ENCODE assay signal across 8 cellular contexts in the genomic region with DNA sequence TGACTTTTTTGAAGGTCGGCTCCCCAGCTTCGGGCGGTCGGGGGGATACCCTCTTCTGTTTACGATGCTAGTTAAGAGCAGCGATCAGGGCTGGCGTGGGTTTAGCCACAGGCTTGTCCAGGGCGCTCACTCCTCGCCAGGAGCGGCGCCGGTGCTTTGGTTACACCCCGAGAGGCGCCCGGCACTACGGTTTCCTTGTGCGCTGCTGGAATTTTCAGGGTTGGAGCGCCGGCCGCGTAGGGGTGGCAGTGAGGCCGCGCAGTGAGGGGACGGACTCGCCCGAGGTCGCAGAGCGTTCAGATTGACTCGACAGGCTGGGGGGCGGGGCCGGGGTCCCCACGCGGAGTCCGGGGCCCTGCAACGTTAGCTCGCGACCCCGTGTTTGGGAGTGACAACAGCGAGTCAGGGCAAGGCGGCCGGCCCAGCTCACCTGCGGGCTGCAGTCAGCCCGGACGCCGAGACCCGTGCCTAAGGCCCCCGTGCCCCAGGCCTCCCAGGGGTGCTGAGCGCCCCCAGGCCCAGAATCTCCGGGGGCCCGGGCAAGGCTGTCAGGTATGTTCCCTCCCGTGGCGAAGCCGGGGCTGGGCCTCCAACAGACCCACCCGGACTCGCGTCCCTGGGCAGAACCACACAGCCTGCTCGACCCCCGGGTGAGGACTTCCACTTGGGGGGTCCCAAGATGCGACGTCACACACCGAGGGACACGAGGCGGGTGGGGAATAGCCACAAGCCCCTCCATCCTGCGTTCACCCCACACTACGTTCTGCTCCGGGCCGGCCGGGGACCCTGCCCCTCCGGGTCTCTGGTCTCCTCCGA. TPM values are rescaled to one million over a fixed set of nuclear protein-coding genes. Genes with fewer than 3 reads are reported as not detected.
DNase-seq lines count a peak whose midpoint lies in the region; ATAC-seq and TF ChIP-seq lines count a peak whose summit lies in the region.

No MANE protein-coding gene starts in this region.

- ATAC-seq in WTC11: peak; percentile 0; the same call in 1 of the 2 replicates
- no peak for ATAC-seq in GM21390 (IDR thresholded peaks at IDR 0.05; ENCODE audit: unreplicated experiment)
- no peak for ATAC-seq in activated CD4-positive, CD25-positive, alpha-beta regulatory T cell treated with anti-CD3 and anti-CD28 coated beads, Interleukin-2, amount 50 U/mL, for 24 hours

- CTCF ChIA-PET in WTC11 (lab: Charles Lee): interaction anchor here (1.0 to 3.6 kb wide), 7 partner anchors 10 to 259 kb away, joined by 3 to 27 read pairs (median 4); a partner anchor contains a TSS

- WGBS in lower leg skin, 2 donors: 1% methylated on average over 26 to 65 of the region's 70 CpGs

- H3K4me3 ChIP-seq in lower leg skin (ENCODE audit: low read depth, poor library complexity, severe bottlenecking): peak overlapping the region; percentile 66

- DNase-seq in GDM1 (lab: John Stamatoyannopoulos, UW) (peak; percentile 32), LHCN-M2 (ENCODE audit: low read depth) (peak; percentile 75), WTC11 (ENCODE audit: low spot score) (peak; percentile 68), ecto neural progenitor cell (ENCODE audit: low spot score) (peak; percentile 86), lower leg skin (ENCODE audit: low spot score in 2 of 2) (peak; percentile 53 to 94)
- peak in 5 of 6 experiments; percentile 12 to 68 (median 46) for DNase-seq in stimulated activated naive CD4-positive, alpha-beta T cell (lab: John Stamatoyannopoulos, UW)

- TF ChIP-seq CTCF in WTC11 (IDR thresholded peaks at IDR 0.05): no peak
- TF ChIP-seq CTCF in lower leg skin (IDR thresholded peaks at IDR 0.05): no peak

- H3K27ac Mint-ChIP-seq in WTC11: peak overlapping the region; percentile 91

- H3K9me3 Mint-ChIP-seq in WTC11: no peaks in the 10 kb centered on the region

- peaks cover 33% of the 10 kb centered on the region for H3K36me3 Mint-ChIP-seq in WTC11

- no peak for TF ChIP-seq POLR2A in lower leg skin (IDR thresholded peaks at IDR 0.05)

- H3K27me3 Mint-ChIP-seq in WTC11 (ENCODE audit: low read depth): peaks cover 19% of the 10 kb centered on the region

- POLR2A ChIA-PET in WTC11 (lab: Charles Lee): interaction anchor here (0.6 to 2.3 kb wide), 10 partner anchors 9 to 119 kb away, joined by 3 to 12 read pairs (median 4); a partner anchor contains a TSS

- H3K4me1 Mint-ChIP-seq in WTC11: peaks cover 49% of the 10 kb centered on the region

- intact Hi-C loops in lower leg skin (cut with DNase I; ENCODE audit: low total_unique reads): loop anchor here (5.0 kb wide), 1 partner anchor 117 kb away; a partner anchor contains a TSS

- peak overlapping the region; percentile 75 for H3K4me3 Mint-ChIP-seq in WTC11

TF ChIP-seq in WTC11, 78 proteins besides CTCF, POLR2A, EP300 and RAD21 (continues in another document):
- TF ChIP-seq, protein P1, sequence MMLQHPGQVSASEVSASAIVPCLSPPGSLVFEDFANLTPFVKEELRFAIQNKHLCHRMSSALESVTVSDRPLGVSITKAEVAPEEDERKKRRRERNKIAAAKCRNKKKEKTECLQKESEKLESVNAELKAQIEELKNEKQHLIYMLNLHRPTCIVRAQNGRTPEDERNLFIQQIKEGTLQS (CRISPR knock-in tag; conservative IDR thresholded peaks at IDR 0.05): no peak
- 0 out of 2 replicates have a peak, but pooled peaks have one; percentile 21 for TF ChIP-seq IRF2 (CRISPR knock-in tag; IDR thresholded peaks at IDR 0.05; ENCODE audit: borderline replicate concordance, low read depth)
- peak; percentile 84 for TF ChIP-seq ZNF423 (CRISPR knock-in tag; IDR thresholded peaks at IDR 0.05)
- peak; percentile 8; the same call in 1 of the 2 replicates for TF ChIP-seq GABPB1 (CRISPR knock-in tag; IDR thresholded peaks at IDR 0.05)
- no peak for TF ChIP-seq ZNF121 (CRISPR knock-in tag; IDR thresholded peaks at IDR 0.05)
- TF ChIP-seq, protein P2, sequence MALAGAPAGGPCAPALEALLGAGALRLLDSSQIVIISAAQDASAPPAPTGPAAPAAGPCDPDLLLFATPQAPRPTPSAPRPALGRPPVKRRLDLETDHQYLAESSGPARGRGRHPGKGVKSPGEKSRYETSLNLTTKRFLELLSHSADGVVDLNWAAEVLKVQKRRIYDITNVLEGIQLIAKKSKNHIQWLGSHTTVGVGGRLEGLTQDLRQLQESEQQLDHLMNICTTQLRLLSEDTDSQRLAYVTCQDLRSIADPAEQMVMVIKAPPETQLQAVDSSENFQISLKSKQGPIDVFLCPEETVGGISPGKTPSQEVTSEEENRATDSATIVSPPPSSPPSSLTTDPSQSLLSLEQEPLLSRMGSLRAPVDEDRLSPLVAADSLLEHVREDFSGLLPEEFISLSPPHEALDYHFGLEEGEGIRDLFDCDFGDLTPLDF (CRISPR knock-in tag; IDR thresholded peaks at IDR 0.05): no peak
- peak; percentile 16; the same call in 1 of the 2 replicates for TF ChIP-seq FOXP1 (CRISPR knock-in tag; IDR thresholded peaks at IDR 0.05; ENCODE audit: borderline replicate concordance)
- no peak for TF ChIP-seq SMAD4 (CRISPR knock-in tag; IDR thresholded peaks at IDR 0.05)
- TF ChIP-seq, protein P3, sequence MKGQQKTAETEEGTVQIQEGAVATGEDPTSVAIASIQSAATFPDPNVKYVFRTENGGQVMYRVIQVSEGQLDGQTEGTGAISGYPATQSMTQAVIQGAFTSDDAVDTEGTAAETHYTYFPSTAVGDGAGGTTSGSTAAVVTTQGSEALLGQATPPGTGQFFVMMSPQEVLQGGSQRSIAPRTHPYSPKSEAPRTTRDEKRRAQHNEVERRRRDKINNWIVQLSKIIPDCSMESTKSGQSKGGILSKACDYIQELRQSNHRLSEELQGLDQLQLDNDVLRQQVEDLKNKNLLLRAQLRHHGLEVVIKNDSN (CRISPR knock-in tag; IDR thresholded peaks at IDR 0.05): no peak
- TF ChIP-seq, protein P4, sequence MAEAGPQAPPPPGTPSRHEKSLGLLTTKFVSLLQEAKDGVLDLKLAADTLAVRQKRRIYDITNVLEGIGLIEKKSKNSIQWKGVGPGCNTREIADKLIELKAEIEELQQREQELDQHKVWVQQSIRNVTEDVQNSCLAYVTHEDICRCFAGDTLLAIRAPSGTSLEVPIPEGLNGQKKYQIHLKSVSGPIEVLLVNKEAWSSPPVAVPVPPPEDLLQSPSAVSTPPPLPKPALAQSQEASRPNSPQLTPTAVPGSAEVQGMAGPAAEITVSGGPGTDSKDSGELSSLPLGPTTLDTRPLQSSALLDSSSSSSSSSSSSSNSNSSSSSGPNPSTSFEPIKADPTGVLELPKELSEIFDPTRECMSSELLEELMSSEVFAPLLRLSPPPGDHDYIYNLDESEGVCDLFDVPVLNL (CRISPR knock-in tag; IDR thresholded peaks at IDR 0.05; ENCODE audit: borderline replicate concordance, low read depth): no peak
- TF ChIP-seq, protein P5, sequence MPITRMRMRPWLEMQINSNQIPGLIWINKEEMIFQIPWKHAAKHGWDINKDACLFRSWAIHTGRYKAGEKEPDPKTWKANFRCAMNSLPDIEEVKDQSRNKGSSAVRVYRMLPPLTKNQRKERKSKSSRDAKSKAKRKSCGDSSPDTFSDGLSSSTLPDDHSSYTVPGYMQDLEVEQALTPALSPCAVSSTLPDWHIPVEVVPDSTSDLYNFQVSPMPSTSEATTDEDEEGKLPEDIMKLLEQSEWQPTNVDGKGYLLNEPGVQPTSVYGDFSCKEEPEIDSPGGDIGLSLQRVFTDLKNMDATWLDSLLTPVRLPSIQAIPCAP (CRISPR knock-in tag; IDR thresholded peaks at IDR 0.05): no peak
- TF ChIP-seq, protein P6, sequence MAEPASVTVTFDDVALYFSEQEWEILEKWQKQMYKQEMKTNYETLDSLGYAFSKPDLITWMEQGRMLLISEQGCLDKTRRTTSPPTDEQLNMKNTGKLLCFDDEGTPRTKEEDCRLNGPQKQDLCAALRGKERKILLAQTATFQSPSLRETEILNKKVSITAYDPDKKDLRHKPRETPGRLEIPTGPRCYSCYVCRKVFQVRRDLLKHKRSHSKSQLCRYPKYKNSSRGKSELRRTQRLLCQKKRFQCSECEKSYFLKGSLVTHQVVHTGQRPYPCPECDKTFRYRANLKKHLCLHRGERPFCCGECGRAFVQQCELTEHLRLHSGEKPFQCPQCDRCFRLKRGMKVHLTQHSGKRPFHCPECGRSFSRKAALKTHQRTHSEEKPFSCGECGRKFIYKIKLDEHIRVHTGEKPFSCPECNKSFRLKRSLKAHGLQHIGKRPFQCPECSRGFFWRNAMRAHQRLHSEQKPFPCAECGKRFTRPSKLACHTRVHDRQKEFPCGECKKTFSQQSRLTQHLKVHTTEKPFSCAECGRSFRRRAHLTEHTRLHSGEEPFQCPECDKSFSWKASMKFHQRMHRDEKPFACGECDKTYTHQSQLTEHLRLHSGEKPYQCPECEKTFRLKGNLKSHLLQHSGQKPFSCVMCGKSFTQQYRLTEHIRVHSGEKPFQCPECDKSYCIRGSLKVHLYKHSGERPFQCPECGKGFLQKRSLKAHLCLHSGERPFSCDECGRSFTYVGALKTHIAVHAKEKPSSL (CRISPR knock-in tag; conservative IDR thresholded peaks at IDR 0.05): no peak
- TF ChIP-seq KAT7 (CRISPR knock-in tag; IDR thresholded peaks at IDR 0.05; ENCODE audit: borderline replicate concordance): 0 out of 2 replicates have a peak, but pooled peaks have one; percentile 42
- TF ChIP-seq, protein P7, sequence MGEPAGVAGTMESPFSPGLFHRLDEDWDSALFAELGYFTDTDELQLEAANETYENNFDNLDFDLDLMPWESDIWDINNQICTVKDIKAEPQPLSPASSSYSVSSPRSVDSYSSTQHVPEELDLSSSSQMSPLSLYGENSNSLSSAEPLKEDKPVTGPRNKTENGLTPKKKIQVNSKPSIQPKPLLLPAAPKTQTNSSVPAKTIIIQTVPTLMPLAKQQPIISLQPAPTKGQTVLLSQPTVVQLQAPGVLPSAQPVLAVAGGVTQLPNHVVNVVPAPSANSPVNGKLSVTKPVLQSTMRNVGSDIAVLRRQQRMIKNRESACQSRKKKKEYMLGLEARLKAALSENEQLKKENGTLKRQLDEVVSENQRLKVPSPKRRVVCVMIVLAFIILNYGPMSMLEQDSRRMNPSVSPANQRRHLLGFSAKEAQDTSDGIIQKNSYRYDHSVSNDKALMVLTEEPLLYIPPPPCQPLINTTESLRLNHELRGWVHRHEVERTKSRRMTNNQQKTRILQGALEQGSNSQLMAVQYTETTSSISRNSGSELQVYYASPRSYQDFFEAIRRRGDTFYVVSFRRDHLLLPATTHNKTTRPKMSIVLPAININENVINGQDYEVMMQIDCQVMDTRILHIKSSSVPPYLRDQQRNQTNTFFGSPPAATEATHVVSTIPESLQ (CRISPR knock-in tag; IDR thresholded peaks at IDR 0.05): no peak

RNA-seq across cellular contexts. Expression of a gene that starts 1.3 kb away (rescaled TPM):
- 6,893 and 8,596 TPM in 2 replicates for total RNA-seq in LHCN-M2 (2014; rRNA removed)
- 8,200 TPM for polyA plus RNA-seq in LHCN-M2 (2012)
- total RNA-seq in WTC11 (2021): 3,338 to 3,455 TPM (median 3,348 TPM) in 3 replicates
- total RNA-seq in lower leg skin: 1,000 to 10,000 TPM; 3,349 to 4,521 (median 4,085) TPM

RNA-seq across cellular contexts. Expression of a gene that starts 14.3 kb away (rescaled TPM):
- total RNA-seq in LHCN-M2 (2014; rRNA removed) (0.26 and 0.29 TPM in 2 replicates), WTC11 (2021) (0.31 to 0.89 TPM (median 0.46 TPM) in 3 replicates), lower leg skin (1 to 10 TPM in 3 of 4 donors, under 1 TPM in 1; 0.46 to 2.7 (median 1.8) TPM)
- polyA plus RNA-seq in LHCN-M2 (2012): 0.70 TPM

RNA-seq across cellular contexts. Expression of a gene that starts 38.3 kb away (rescaled TPM):
- total RNA-seq in LHCN-M2 (2014; rRNA removed) (27.2 and 31.3 TPM in 2 replicates), WTC11 (2021) (44.7 to 54.7 TPM (median 47.8 TPM) in 3 replicates), lower leg skin (10 to 100 TPM; 19.4 to 34.3 (median 28.4) TPM)
- polyA plus RNA-seq in LHCN-M2 (2012): 20.5 TPM

Comparison
In these comparisons a context has a peak if more than half of its experiments do, and no peak if none do; other contexts are left out.
1. DNase-seq: peak in every context shown above with its lines; median percentile 86 in ecto neural progenitor cell; 75 in LHCN-M2; 74 in lower leg skin; 68 in WTC11; 46 in stimulated activated naive CD4-positive, alpha-beta T cell; 32 in GDM1.